ENCODE assay signal across 8 cellular contexts in genomic region chr1:37989381-37989930, GRCh38. TPM values are rescaled to one million over a fixed set of nuclear protein-coding genes. Genes with fewer than 3 reads are reported as not detected.
A peak's percentile ranks its signal among the peaks of the same experiment; 100 is the strongest.
DNase-seq lines count a peak whose midpoint lies in the region; TF ChIP-seq lines count a peak whose summit lies in the region.

No MANE protein-coding gene starts in this region.

- H3K4me3 ChIP-seq in HFF-Myc (replicated peaks; ENCODE audit: low read depth, low read length), result peak overlapping the region; percentile 100

- no peak for TF ChIP-seq CTCF in HFF-Myc (IDR thresholded peaks at IDR 0.05; ENCODE audit: low read depth, low read length, missing control alignments)
- no peak for TF ChIP-seq CTCF in GM10266 (IDR thresholded peaks at IDR 0.05; ENCODE audit: control insufficient read depth, insufficient read depth, low read depth, missing control alignments)

- intact Hi-C loops in posterior vena cava (cut with DNase I), result no loop called here

- DNase-seq in NCI-H2081 (lab: John Stamatoyannopoulos, UW), result peak; percentile 20 to 66
- DNase-seq in NCI-H2081 treated with DMSO at 0.1 percent for 48 hours (lab: John Stamatoyannopoulos, UW), result no peak
- no peak for DNase-seq in HFF-Myc (ENCODE audit: extremely low read depth, low read depth)
- peak; percentile 69 for DNase-seq in NCI-H2029 treated with DMSO at 0.1 percent for 48 hours (lab: John Stamatoyannopoulos, UW)
- peak; percentile 82 for DNase-seq in activated effector memory CD4-positive, alpha-beta T cell treated with anti-CD3 and anti-CD28 coated beads, Interleukin-2, amount 50 U/mL, for 16 hours
- peak; percentile 44 for DNase-seq in glomerular visceral epithelial cell (ENCODE audit: extremely low spot score)
- peak; percentile 85 for DNase-seq in posterior vena cava (ENCODE audit: low spot score)
- no peak for DNase-seq in GM10266 (ENCODE audit: extremely low spot score)

RNA-seq across cellular contexts. Expression of gene SF3A3, which starts 0.4 kb away (rescaled TPM):
- total RNA-seq in posterior vena cava, result 10 to 100 TPM; 42.7 to 48.6 TPM

RNA-seq across cellular contexts. Expression of gene FHL3, which starts 15.9 kb away (rescaled TPM):
- 10 to 100 TPM; 55.6 to 80.7 TPM for total RNA-seq in posterior vena cava

RNA-seq across cellular contexts. Expression of gene UTP11, which starts 23.1 kb away (rescaled TPM):
- 10 to 100 TPM; 45.6 to 61.4 TPM for total RNA-seq in posterior vena cava

RNA-seq across cellular contexts. Expression of gene INPP5B, which starts 42.6 kb away (rescaled TPM):
- 10 to 100 TPM; 28.9 to 31.2 TPM for total RNA-seq in posterior vena cava

RNA-seq across cellular contexts. Expression of gene POU3F1, which starts 57.1 kb away (rescaled TPM):
- under 1 TPM; 0.28 to 0.29 TPM for total RNA-seq in posterior vena cava

Comparison
In these comparisons a context has a peak if more than half of its experiments do, and no peak if none do; other contexts are left out.
1. DNase-seq: peak in NCI-H2081 (2 of 2), NCI-H2029 treated with DMSO at 0.1 percent for 48 hours (single experiment), activated effector memory CD4-positive, alpha-beta T cell treated with anti-CD3 and anti-CD28 coated beads, Interleukin-2, amount 50 U/mL, for 16 hours (single experiment), glomerular visceral epithelial cell (single experiment) and posterior vena cava (single experiment); none in NCI-H2081 treated with DMSO at 0.1 percent for 48 hours (single experiment), HFF-Myc (single experiment) and GM10266 (single experiment).